9 cellular contexts compared by ENCODE assay signal in the genomic region with DNA sequence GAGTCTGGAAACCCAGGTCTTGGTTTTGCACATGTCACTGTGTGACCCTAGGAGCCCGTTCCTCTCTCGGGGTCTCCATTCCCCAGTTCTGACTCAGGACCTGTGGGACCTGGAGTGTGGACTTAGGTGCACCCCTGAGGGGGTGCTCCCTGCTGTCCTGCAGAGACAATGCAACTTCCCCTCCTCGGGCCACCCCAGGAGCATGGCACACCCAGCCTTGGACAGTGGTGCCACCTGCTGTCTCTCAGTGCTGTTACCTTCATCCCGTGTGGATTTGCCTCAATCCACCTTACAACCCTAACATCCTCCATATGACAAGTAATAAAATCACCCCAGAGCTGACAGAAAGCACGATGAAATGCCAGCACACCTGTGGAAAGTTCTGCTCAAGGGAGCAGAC. TPM values are rescaled to one million over a fixed set of nuclear protein-coding genes. Genes with fewer than 3 reads are reported as not detected.
DNase-seq lines count a peak whose midpoint lies in the region; ATAC-seq and TF ChIP-seq lines count a peak whose summit lies in the region.
"Had no signal": no experiment of that assay in that cellular context is flagged by ENCODE, and none has a peak within 500 bp of the region (broad histone marks: within the 10 kb centered on the region; RNA-seq: fewer than 3 reads in every experiment).

No MANE protein-coding gene starts in this region.

- DNase-seq in GM12864 (ENCODE audit: low read depth), result no peak
- no peak for DNase-seq in RWPE2 (ENCODE audit: low spot score)
- DNase-seq in cardiac fibroblast (ENCODE audit: low read depth in 2 of 2), result peak in 1 of 2 donors; percentile 17
- peak; percentile 11 for DNase-seq in renal cortical epithelial cell (ENCODE audit: low read depth)
- DNase-seq in A172 (ENCODE audit: low spot score), result no peak
- no peak for DNase-seq in NCI-H446 (lab: John Stamatoyannopoulos, UW)
- DNase-seq in GF-D8 (lab: John Stamatoyannopoulos, UW), result no peak

- H3K27ac ChIP-seq in RWPE2 (ENCODE audit: poor library complexity, severe bottlenecking), result no peak overlapping the region

- peaks cover 50% of the 10 kb centered on the region for H3K36me3 ChIP-seq in RWPE2 (ENCODE audit: low read depth)

- TF ChIP-seq CTCF in GM12864 (IDR thresholded peaks at IDR 0.05; ENCODE audit: low read depth, low read length, missing control alignments) (peak; percentile 38), RWPE2 (IDR thresholded peaks at IDR 0.05; ENCODE audit: poor library complexity, severe bottlenecking) (peak; percentile 41), cardiac fibroblast (IDR thresholded peaks at IDR 0.05; ENCODE audit: low read depth, low read length) (peak; percentile 14)

- H3K27me3 ChIP-seq in RWPE2 (ENCODE audit: insufficient read depth, poor library complexity, severe bottlenecking), result no peaks in the 10 kb centered on the region

- peaks cover 5% of the 10 kb centered on the region for H3K4me1 ChIP-seq in RWPE2 (ENCODE audit: insufficient read depth, poor library complexity, severe bottlenecking)
- H3K4me1 ChIP-seq: HAP-1 had no signal

- H3K4me3 ChIP-seq in GM12864 (ENCODE audit: low read depth, low read length), result no peak overlapping the region
- no peak overlapping the region for H3K4me3 ChIP-seq in RWPE2 (ENCODE audit: severe bottlenecking)
- no peak overlapping the region for H3K4me3 ChIP-seq in cardiac fibroblast (replicated peaks in 1 of 2; ENCODE audit: low read depth in 2 of 2, low read length in 2 of 2)
- H3K4me3 ChIP-seq: HAP-1 had no signal

- ATAC-seq in RWPE2 (ENCODE audit: low read depth) (peak; percentile 39; the same call in 1 of the 3 replicates), HG03565 (IDR thresholded peaks at IDR 0.05; ENCODE audit: unreplicated experiment) (no peak)

- no peaks in the 10 kb centered on the region for H3K9me3 ChIP-seq in RWPE2 (ENCODE audit: severe bottlenecking)
- H3K9me3 ChIP-seq: HAP-1 had no signal

RNA-seq across cellular contexts. Expression of gene CRYBB3, which starts 27.5 kb away (rescaled TPM):
- total RNA-seq in renal cortical epithelial cell, result not detected in 2 replicates
- total RNA-seq in A172 (2014; rRNA removed; shearing (Covaris generic)), result not detected in 2 replicates

RNA-seq across cellular contexts. Expression of gene CRYBB2, which starts 47.3 kb away (rescaled TPM):
- 1.2 TPM in 1 of 2 replicates, not detected in the other for total RNA-seq in renal cortical epithelial cell
- total RNA-seq in A172 (2014; rRNA removed; shearing (Covaris generic)), result not detected in 2 replicates
